Comparison of ENCODE assay signal across 30 cellular contexts in the genomic region with DNA sequence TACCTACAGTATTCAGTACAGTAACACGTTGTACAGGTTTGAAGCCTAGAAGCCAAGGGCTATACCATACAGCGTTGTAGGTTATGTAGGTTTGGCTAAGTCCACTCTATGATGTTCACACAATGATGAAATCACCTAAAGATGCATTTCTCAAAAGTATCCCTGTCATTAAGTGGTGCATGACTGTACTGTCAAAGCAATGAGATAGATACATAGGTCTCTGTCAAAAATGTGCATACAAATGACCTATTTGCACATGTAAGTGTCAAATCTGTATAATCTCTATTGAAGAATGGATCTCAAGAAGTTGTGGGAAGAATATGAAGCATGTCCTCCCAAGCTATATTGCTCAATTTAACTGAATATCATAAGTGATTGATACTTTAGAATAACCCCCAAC. TPM values are rescaled to one million over a fixed set of nuclear protein-coding genes. Genes with fewer than 3 reads are reported as not detected.
"Had no signal": no experiment of that assay in that cellular context is flagged by ENCODE, and none has a peak within 500 bp of the region (broad histone marks: within the 10 kb centered on the region; RNA-seq: fewer than 3 reads in every experiment).

No MANE protein-coding gene starts in this region.

- H3K4me3 ChIP-seq: stomach, suprapubic skin, testis, thoracic aorta, thyroid gland, tibial artery, tibial nerve, transverse colon, upper lobe of left lung, upper lobe of right lung, uterus, vagina had no signal

- H3K9me3 ChIP-seq: stomach, suprapubic skin, testis, thoracic aorta, thyroid gland, tibial artery, tibial nerve, transverse colon, upper lobe of left lung, upper lobe of right lung, uterus, vagina had no signal

- H3K36me3 ChIP-seq: stomach, suprapubic skin, thoracic aorta, thyroid gland, tibial artery, tibial nerve, transverse colon, upper lobe of left lung, upper lobe of right lung, uterus, vagina had no signal

- DNase-seq: stimulated activated CD4-positive, alpha-beta T cell treated with anti-CD3 and anti-CD28 coated beads, Interleukin-2, amount 100 ng/mL, for 48 hours; stimulated activated CD4-positive, alpha-beta T cell treated with anti-CD3 and anti-CD28 coated beads, Interleukin-4, amount 100 ng/mL, for 1 hour; stimulated activated CD4-positive, alpha-beta T cell treated with anti-CD3 and anti-CD28 coated beads, Interleukin-4, amount 100 ng/mL, for 24 hours; stimulated activated CD4-positive, alpha-beta T cell treated with anti-CD3 and anti-CD28 coated beads, Interleukin-4, amount 100 ng/mL, for 4 hours; stimulated activated CD8-positive, alpha-beta memory T cell treated with anti-CD3 and anti-CD28 coated beads, Interleukin-4, amount 100 ng/mL, for 48 hours; stimulated activated naive B cell treated with anti-CD40 and anti-IgM and Interleukin-4, amounts not matched to agents 10 μg/mL and 1 μg/mL and 100 μg/mL, for 72 hours; stimulated activated naive CD4-positive, alpha-beta T cell; stimulated activated naive CD4-positive, alpha-beta T cell treated with Interleukin-2 at 50 U/mL for 16 hours; stimulated activated naive CD8-positive, alpha-beta T cell treated with anti-CD3 and anti-CD28 coated beads, Interleukin-15, amount 100 ng/mL, for 72 hours; stimulated activated naive CD8-positive, alpha-beta T cell treated with anti-CD3 and anti-CD28 coated beads, Interleukin-15, Interleukin-2, amounts not matched to agents 100 U/mL and 50 U/mL, for 24 hours; stomach; substantia nigra; testis; thyroid gland; tibial artery; transverse colon; trophoblast cell; upper lobe of left lung; upper lobe of right lung; uterus had no signal

- H3K4me1 ChIP-seq: suprapubic skin, testis, thyroid gland, tibial artery, transverse colon, upper lobe of left lung, upper lobe of right lung, uterus, vagina had no signal

- ATAC-seq: stimulated activated effector memory CD8-positive, alpha-beta T cell treated with anti-CD3 and anti-CD28 coated beads, Interleukin-12 subunit alpha, Interleukin-12 subunit beta, amount 100 ng/mL, for 72 hours; stimulated activated memory B cell treated with anti-CD40 and anti-IgM and Interleukin-4, amounts not matched to agents 10 μg/mL and 1 μg/mL and 100 μg/mL, for 72 hours; stimulated activated naive B cell treated with anti-CD40 and anti-IgM and Interleukin-4, amounts not matched to agents 10 μg/mL and 1 μg/mL and 100 μg/mL, for 72 hours; stimulated activated naive CD8-positive, alpha-beta T cell treated with anti-CD3 and anti-CD28 coated beads, Interleukin-15, amount 100 ng/mL, for 72 hours; stimulated activated naive CD8-positive, alpha-beta T cell treated with anti-CD3 and anti-CD28 coated beads, Interleukin-15, Interleukin-2, amounts not matched to agents 100 U/mL and 50 U/mL, for 24 hours; upper lobe of right lung had no signal

- H3K27me3 ChIP-seq: stomach, suprapubic skin, testis, thyroid gland, tibial artery, tibial nerve, transverse colon, upper lobe of left lung, upper lobe of right lung, uterus, vagina had no signal

- H3K27ac ChIP-seq: stomach, suprapubic skin, testis, thoracic aorta, thyroid gland, tibial artery, tibial nerve, transverse colon, upper lobe of left lung, upper lobe of right lung, uterus, vagina had no signal

RNA-seq across cellular contexts. Expression of a gene that starts 11.9 kb away (rescaled TPM):
- total RNA-seq: stomach, suprapubic skin, temporal lobe, thoracic aorta, tibial nerve, transverse colon, upper lobe of left lung, upper lobe of right lung, ureter, urinary bladder, uterus, vagina had no signal
- polyA plus RNA-seq: stomach, thymus, urinary bladder had no signal
